27 cellular contexts compared by ENCODE assay signal in the genomic region with DNA sequence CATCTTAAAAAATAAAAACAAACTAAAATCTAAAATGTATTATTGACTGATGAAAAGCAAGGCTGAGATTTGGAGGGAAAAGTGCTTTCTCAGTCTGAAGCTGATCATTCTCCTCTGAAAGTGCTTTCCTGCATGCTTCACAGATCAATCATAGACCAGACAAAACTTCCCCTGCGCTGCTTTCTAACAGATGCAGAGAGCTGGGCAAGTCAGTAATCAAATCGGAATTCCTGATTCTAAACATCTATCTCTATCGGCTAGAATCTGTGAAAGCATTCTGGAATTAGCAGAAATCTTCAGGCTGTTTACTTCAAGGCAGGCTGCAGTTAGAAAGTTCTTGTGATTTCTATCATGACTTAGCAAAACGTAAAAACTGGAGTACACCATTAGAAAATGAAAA. TPM values are rescaled to one million over a fixed set of nuclear protein-coding genes. Genes with fewer than 3 reads are reported as not detected.
"Had no signal": no experiment of that assay in that cellular context is flagged by ENCODE, and none has a peak within 500 bp of the region (broad histone marks: within the 10 kb centered on the region; RNA-seq: fewer than 3 reads in every experiment).

No MANE protein-coding gene starts in this region.

- H3K36me3 ChIP-seq: ascending aorta, cardiac muscle cell, esophagus muscularis mucosa, gastroesophageal sphincter, heart left ventricle, neutrophil, spleen, thoracic aorta had no signal

- H3K27me3 ChIP-seq: ascending aorta, cardiac muscle cell, esophagus muscularis mucosa, gastroesophageal sphincter, heart left ventricle, neutrophil, spleen had no signal

- H3K9ac ChIP-seq: parathyroid adenoma had no signal

- H3K79me2 ChIP-seq: parathyroid adenoma had no signal

- ATAC-seq: activated T-cell treated with anti-CD3 and anti-CD28 coated beads, Interleukin-2, amount 50 U/mL, for 72 hours; gastroesophageal sphincter; heart left ventricle; left ventricle myocardium superior; mucosa of descending colon; naive thymus-derived CD4-positive, alpha-beta T cell; sciatic nerve; stimulated activated memory B cell treated with anti-CD40 and anti-IgM and Interleukin-4, amounts not matched to agents 10 μg/mL and 1 μg/mL and 100 μg/mL, for 72 hours had no signal

- H3K27ac ChIP-seq: ascending aorta, cardiac muscle cell, esophagus muscularis mucosa, gastroesophageal sphincter, heart left ventricle, neutrophil, parathyroid adenoma, spleen, thoracic aorta, VCaP had no signal

- H2AFZ ChIP-seq: parathyroid adenoma had no signal

- DNase-seq: activated CD4-positive, CD25-positive, alpha-beta regulatory T cell treated with anti-CD3 and anti-CD28 coated beads, Interleukin-2, amount 50 U/mL, for 72 hours; activated CD8-positive, alpha-beta memory T cell treated with anti-CD3 and anti-CD28 coated beads for 24 hours; activated CD8-positive, alpha-beta memory T cell treated with anti-CD3 and anti-CD28 coated beads, Interleukin-2, amount 50 U/mL, for 48 hours; activated effector memory CD4-positive, alpha-beta T cell treated with anti-CD3 and anti-CD28 coated beads, Interleukin-2, amount 50 U/mL, for 16 hours; activated naive CD4-positive, alpha-beta T cell treated with anti-CD3 and anti-CD28 coated beads, Interleukin-2, amount 50 U/mL, for 16 hours; activated T-cell treated with anti-CD3 and anti-CD28 coated beads, Interleukin-2, amount 50 U/mL, for 72 hours; effector CD8-positive, alpha-beta T cell; heart left ventricle; kidney glomerular epithelial cell; left ventricle myocardium superior; mesenchymal stem cell; mucosa of descending colon; naive thymus-derived CD4-positive, alpha-beta T cell; spleen; stimulated activated CD4-positive, alpha-beta T cell treated with anti-CD3 and anti-CD28 coated beads, Interleukin-4, amount 100 ng/mL, for 4 hours had no signal

- H3K9me3 ChIP-seq: ascending aorta, esophagus muscularis mucosa, mucosa of descending colon, neutrophil, thoracic aorta had no signal

- H3K4me3 ChIP-seq: ascending aorta, cardiac muscle cell, esophagus muscularis mucosa, gastroesophageal sphincter, heart left ventricle, mucosa of descending colon, spleen, thoracic aorta had no signal

- H3K4me1 ChIP-seq: ascending aorta, esophagus muscularis mucosa, gastroesophageal sphincter, heart left ventricle, parathyroid adenoma, spleen had no signal

RNA-seq across cellular contexts. Expression of a gene that starts 15.6 kb away (rescaled TPM):
- total RNA-seq: activated T-cell treated with anti-CD3 and anti-CD28 coated beads, Interleukin-2, amount 50 U/mL, for 72 hours; ascending aorta; cardiac muscle cell; chondrocyte; esophagus muscularis mucosa; gastroesophageal sphincter; mucosa of descending colon; naive thymus-derived CD4-positive, alpha-beta T cell; sciatic nerve; spleen; thoracic aorta had no signal
- polyA plus RNA-seq: cardiac muscle cell; naive thymus-derived CD4-positive, alpha-beta T cell; urinary bladder had no signal
